Comparison of ENCODE assay signal across 19 cellular contexts in the genomic region with DNA sequence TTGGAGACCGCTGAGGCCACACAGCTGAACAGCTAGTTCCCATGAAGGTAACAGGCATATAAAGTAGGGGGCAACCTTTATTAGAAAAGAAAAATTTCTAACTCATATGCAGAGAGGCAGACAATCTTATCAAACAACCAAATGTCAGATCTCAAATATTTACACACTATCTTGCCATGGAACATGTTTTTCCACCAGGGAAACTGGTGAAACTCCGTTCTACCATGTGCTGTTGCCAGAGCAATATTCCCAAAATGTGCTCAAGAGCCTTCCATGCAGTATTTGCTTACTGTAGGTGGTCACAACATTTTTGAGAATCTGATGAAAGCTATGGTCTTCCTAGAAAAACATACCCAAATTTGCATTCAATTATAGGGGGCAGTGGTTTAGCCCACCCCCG.
DNase-seq lines count a peak whose midpoint lies in the region; ATAC-seq and TF ChIP-seq lines count a peak whose summit lies in the region.
"Had no signal": no experiment of that assay in that cellular context is flagged by ENCODE, and none has a peak within 500 bp of the region (broad histone marks: within the 10 kb centered on the region; RNA-seq: fewer than 3 reads in every experiment).

No MANE protein-coding gene starts in this region.

- TF ChIP-seq CTCF in C4-2B (conservative IDR thresholded peaks at IDR 0.05) (no peak), body of pancreas (IDR thresholded peaks at IDR 0.05) (peak in 3 of 7 experiments; percentile 12 to 28 (median 18)), esophagus squamous epithelium (IDR thresholded peaks at IDR 0.05) (no peak), stomach (IDR thresholded peaks at IDR 0.05) (peak in 1 of 7 experiments; percentile 12), right atrium auricular region (IDR thresholded peaks at IDR 0.05) (no peak), chondrocyte (IDR thresholded peaks at IDR 0.05) (no peak)

- peak; percentile 31 to 54 (median 40) for DNase-seq in body of pancreas
- no peak for DNase-seq in esophagus squamous epithelium (lab: John Stamatoyannopoulos, UW)
- no peak for DNase-seq in stomach
- no peak for DNase-seq in right atrium auricular region (ENCODE audit: low spot score)
- DNase-seq in G401 (ENCODE audit: low spot score), result no peak
- no peak for DNase-seq in sciatic nerve (ENCODE audit: low spot score)
- no peak for DNase-seq in chondrocyte (ENCODE audit: low spot score)
- DNase-seq: 8988T; CD8-positive, alpha-beta T cell; DMS 273 treated with DMSO at 0.1 percent for 48 hours; DMS53; DND-41; EL; GOT3; H7; HFFc6 had no signal

- 33 to 41% methylated on average over 3 of the region's 3 CpGs for WGBS in body of pancreas, 2 donors
- 78 to 87% methylated on average over 3 of the region's 3 CpGs for WGBS in esophagus squamous epithelium, 2 donors
- WGBS in stomach, 5 donors, result 46 to 68% (median 57%) methylated on average over 3 of the region's 3 CpGs

- ATAC-seq in body of pancreas (peak; percentile 79), sciatic nerve (no peak)
- ATAC-seq: CD8-positive, alpha-beta T cell; HCT116 had no signal

- peaks cover 16% of the 10 kb centered on the region for H3K27me3 Mint-ChIP-seq in chondrocyte (ENCODE audit: low read depth)

- H3K9me3 ChIP-seq in body of pancreas (no peaks in the 10 kb centered on the region), esophagus squamous epithelium (no peaks in the 10 kb centered on the region), stomach (no peaks in the 10 kb centered on the region), right atrium auricular region (no peaks in the 10 kb centered on the region)
- H3K9me3 ChIP-seq: BLaER1 had no signal

- intact Hi-C loops in body of pancreas (cut with DNase I) (no loop called here), esophagus squamous epithelium (cut with DNase I) (no loop called here), stomach (cut with DNase I; ENCODE audit: low total_unique reads) (no loop called here), sciatic nerve (cut with DNase I) (no loop called here)

- H3K36me3 ChIP-seq in body of pancreas (replicated peaks in 1 of 2; ENCODE audit: insufficient read depth in 1 of 2, low read depth in 2 of 2), result no peaks in the 10 kb centered on the region
- H3K36me3 ChIP-seq in esophagus squamous epithelium, result no peaks in the 10 kb centered on the region
- no peaks in the 10 kb centered on the region for H3K36me3 ChIP-seq in stomach
- no peaks in the 10 kb centered on the region for H3K36me3 ChIP-seq in right atrium auricular region
- H3K36me3 ChIP-seq: BLaER1 had no signal

- peaks cover 58% of the 10 kb centered on the region for H3K4me1 ChIP-seq in body of pancreas
- H3K4me1 ChIP-seq in esophagus squamous epithelium, result peaks cover 8 to 60% (median 14%) of the 10 kb centered on the region in 3 donors
- peaks cover 15 to 27% (median 19%) of the 10 kb centered on the region in 4 donors for H3K4me1 ChIP-seq in stomach
- no peaks in the 10 kb centered on the region for H3K4me1 ChIP-seq in right atrium auricular region
- H3K4me1 ChIP-seq: BLaER1 had no signal

- H3K27ac ChIP-seq in C4-2B (peak overlapping the region; percentile 30), body of pancreas (peak overlapping the region; percentile 52 to 70 (median 66)), esophagus squamous epithelium (peak overlapping the region; percentile 72 to 86 (median 80)), stomach (peak overlapping the region; percentile 22 to 83 (median 62)), right atrium auricular region (no peak overlapping the region)
- H3K27ac ChIP-seq: BLaER1 had no signal

- no peaks in the 10 kb centered on the region for H3K36me3 Mint-ChIP-seq in chondrocyte (ENCODE audit: low read depth)
- H3K36me3 Mint-ChIP-seq: CD8-positive, alpha-beta T cell had no signal

- no peak for TF ChIP-seq EP300 in stomach (IDR thresholded peaks at IDR 0.05)

- H3K27ac Mint-ChIP-seq in chondrocyte (ENCODE audit: unreplicated experiment), result no peak overlapping the region
- H3K27ac Mint-ChIP-seq: CD8-positive, alpha-beta T cell; HFFc6 had no signal

- no peak overlapping the region for H3K4me3 Mint-ChIP-seq in chondrocyte (ENCODE audit: unreplicated experiment)
- H3K4me3 Mint-ChIP-seq: CD8-positive, alpha-beta T cell; HFFc6 had no signal

- H3K4me3 ChIP-seq in body of pancreas, result no peak overlapping the region
- H3K4me3 ChIP-seq in esophagus squamous epithelium, result no peak overlapping the region
- H3K4me3 ChIP-seq in stomach, result no peak overlapping the region
- no peak overlapping the region for H3K4me3 ChIP-seq in right atrium auricular region
- H3K4me3 ChIP-seq: BLaER1 had no signal

- no peaks in the 10 kb centered on the region for H3K4me1 Mint-ChIP-seq in chondrocyte (ENCODE audit: low read depth)

- TF ChIP-seq POLR2A in body of pancreas (IDR thresholded peaks at IDR 0.05) (no peak), esophagus squamous epithelium (IDR thresholded peaks at IDR 0.05) (no peak), stomach (IDR thresholded peaks at IDR 0.05) (no peak)

- in situ Hi-C loops in G401 (cut with HindIII; ENCODE audit: low sequenced_read_pairs), result no loop called here

- H3K27me3 ChIP-seq in body of pancreas (no peaks in the 10 kb centered on the region), esophagus squamous epithelium (no peaks in the 10 kb centered on the region), stomach (no peaks in the 10 kb centered on the region), right atrium auricular region (no peaks in the 10 kb centered on the region)
- H3K27me3 ChIP-seq: BLaER1 had no signal

- H3K9me3 Mint-ChIP-seq in chondrocyte (ENCODE audit: low read depth), result no peaks in the 10 kb centered on the region
- H3K9me3 Mint-ChIP-seq: CD8-positive, alpha-beta T cell; HFFc6 had no signal

Comparison
In these comparisons a context has a peak if more than half of its experiments do, and no peak if none do; other contexts are left out.
1. H3K27ac ChIP-seq: peak in C4-2B (single experiment), body of pancreas (4 of 4), esophagus squamous epithelium (4 of 4) and stomach (5 of 5); none in right atrium auricular region (0 of 2).
2. DNase-seq: peak in body of pancreas (4 of 4); none in esophagus squamous epithelium (single experiment), stomach (single experiment), right atrium auricular region (single experiment), G401 (single experiment), sciatic nerve (single experiment) and chondrocyte (single experiment).